ENCODE assay signal across 25 cellular contexts in the genomic region with DNA sequence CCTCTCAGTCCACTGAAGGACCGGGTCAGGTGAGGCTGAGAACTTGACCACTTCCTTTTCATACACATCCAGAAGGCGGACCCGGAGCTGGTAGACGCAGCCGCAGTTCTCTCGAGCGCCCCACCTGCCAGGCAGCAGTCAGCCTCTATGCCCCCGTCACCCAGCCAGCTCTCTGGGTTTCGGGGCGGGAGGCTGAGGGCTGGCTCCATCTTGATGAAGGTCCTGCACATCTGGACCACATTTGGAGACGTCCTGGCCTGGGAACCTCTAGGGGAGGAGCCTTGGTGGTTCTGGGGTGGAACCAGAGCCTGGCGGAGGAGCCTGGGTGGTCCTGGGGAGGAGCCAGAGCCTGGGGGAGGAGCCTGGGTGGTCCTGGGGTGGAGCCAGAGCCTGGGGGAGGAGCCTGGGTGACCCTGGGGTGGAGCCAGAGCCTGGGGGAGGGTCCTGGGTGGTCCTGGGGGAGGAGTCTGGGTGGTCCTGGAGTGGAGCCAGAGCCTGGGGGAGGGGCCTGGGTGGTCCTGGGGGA. TPM values are rescaled to one million over a fixed set of nuclear protein-coding genes. Genes with fewer than 3 reads are reported as not detected.
A peak's percentile ranks its signal among the peaks of the same experiment; 100 is the strongest.
DNase-seq lines count a peak whose midpoint lies in the region; ATAC-seq and TF ChIP-seq lines count a peak whose summit lies in the region.
"Had no signal": no experiment of that assay in that cellular context is flagged by ENCODE, and none has a peak within 500 bp of the region (broad histone marks: within the 10 kb centered on the region; RNA-seq: fewer than 3 reads in every experiment).

No MANE protein-coding gene starts in this region.

- H3K4me2 ChIP-seq in osteoblast (ENCODE audit: insufficient read depth, low read length) = no peak overlapping the region

- no peaks in the 10 kb centered on the region for H3K36me3 Mint-ChIP-seq in activated T-helper 17 cell treated with anti-CD3 and anti-CD28 coated beads, Interleukin-2, amount 50 U/mL, for 72 hours (ENCODE audit: low read depth)
- H3K36me3 Mint-ChIP-seq: activated naive CD4-positive, alpha-beta T cell treated with anti-CD3 and anti-CD28 coated beads, Interleukin-2, amount 10 ng/mL, durations not matched to agents 7 days and 5 days had no signal

- peaks cover 10% of the 10 kb centered on the region for H3K36me3 ChIP-seq in osteoblast (ENCODE audit: insufficient read depth, low read length)
- H3K36me3 ChIP-seq: transverse colon had no signal

- H3K79me2 ChIP-seq in osteoblast (ENCODE audit: insufficient read depth, low read length) = no peaks in the 10 kb centered on the region

- no peaks in the 10 kb centered on the region for H3K27me3 Mint-ChIP-seq in activated T-helper 17 cell treated with anti-CD3 and anti-CD28 coated beads, Interleukin-2, amount 50 U/mL, for 72 hours
- H3K27me3 Mint-ChIP-seq: central memory CD8-positive, alpha-beta T cell had no signal

- no peaks in the 10 kb centered on the region for H3K4me1 ChIP-seq in osteoblast (ENCODE audit: insufficient read depth, low read length)

- H3K27ac Mint-ChIP-seq in activated T-helper 17 cell treated with anti-CD3 and anti-CD28 coated beads, Interleukin-2, amount 50 U/mL, for 72 hours = no peak overlapping the region
- H3K27ac Mint-ChIP-seq: activated CD8-positive, alpha-beta T cell treated with anti-CD3 and anti-CD28 coated beads, Interleukin-2, amount 10 ng/mL, durations not matched to agents 7 days and 5 days; activated naive CD4-positive, alpha-beta T cell treated with anti-CD3 and anti-CD28 coated beads, Interleukin-2, amount 10 ng/mL, durations not matched to agents 7 days and 5 days; HFFc6; progenitor cell of endocrine pancreas; stimulated activated naive CD8-positive, alpha-beta T cell treated with anti-CD3 and anti-CD28 coated beads, Interleukin-15, Interleukin-2, amounts not matched to agents 100 ng/mL and 50 ng/mL, for 24 hours had no signal

- no peak overlapping the region for H3K27ac ChIP-seq in osteoblast (ENCODE audit: low read depth, low read length)
- H3K27ac ChIP-seq: ascending aorta, esophagus muscularis mucosa, transverse colon, VCaP had no signal

- H3K27me3 ChIP-seq in osteoblast (ENCODE audit: insufficient read depth, low read length) = no peaks in the 10 kb centered on the region
- H3K27me3 ChIP-seq: ascending aorta, esophagus muscularis mucosa had no signal

- H3K4me3 Mint-ChIP-seq in activated T-helper 17 cell treated with anti-CD3 and anti-CD28 coated beads, Interleukin-2, amount 50 U/mL, for 72 hours = no peak overlapping the region
- H3K4me3 Mint-ChIP-seq: activated CD8-positive, alpha-beta T cell treated with anti-CD3 and anti-CD28 coated beads, Interleukin-2, amount 10 ng/mL, durations not matched to agents 7 days and 5 days; activated naive CD4-positive, alpha-beta T cell treated with anti-CD3 and anti-CD28 coated beads, Interleukin-2, amount 10 ng/mL, durations not matched to agents 7 days and 5 days; activated T-cell treated with anti-CD3 and anti-CD28 coated beads, Interleukin-2, amount 50 U/mL, for 4 hours; central memory CD8-positive, alpha-beta T cell; HFFc6; naive thymus-derived CD8-positive, alpha-beta T cell; stimulated activated naive CD8-positive, alpha-beta T cell treated with anti-CD3 and anti-CD28 coated beads, Interleukin-15, Interleukin-2, amounts not matched to agents 100 ng/mL and 50 ng/mL, for 24 hours had no signal

- no peak for TF ChIP-seq CTCF in osteoblast (IDR thresholded peaks at IDR 0.05; ENCODE audit: extremely low read depth, low read depth, low read length)

- H3K9me3 ChIP-seq in osteoblast (ENCODE audit: low read depth, low read length) = no peaks in the 10 kb centered on the region
- H3K9me3 ChIP-seq: ascending aorta, esophagus muscularis mucosa, transverse colon had no signal

- H3K4me3 ChIP-seq in osteoblast (ENCODE audit: insufficient read depth, low read length) = no peak overlapping the region
- H3K4me3 ChIP-seq: ascending aorta, esophagus muscularis mucosa, transverse colon had no signal

- no peaks in the 10 kb centered on the region for H3K9me3 Mint-ChIP-seq in activated T-helper 17 cell treated with anti-CD3 and anti-CD28 coated beads, Interleukin-2, amount 50 U/mL, for 72 hours
- H3K9me3 Mint-ChIP-seq: activated naive CD4-positive, alpha-beta T cell treated with anti-CD3 and anti-CD28 coated beads, Interleukin-2, amount 10 ng/mL, durations not matched to agents 7 days and 5 days; activated T-cell treated with anti-CD3 and anti-CD28 coated beads, Interleukin-2, amount 50 U/mL, for 4 hours; central memory CD8-positive, alpha-beta T cell; HFFc6; stimulated activated naive CD8-positive, alpha-beta T cell treated with anti-CD3 and anti-CD28 coated beads, Interleukin-15, Interleukin-2, amounts not matched to agents 100 ng/mL and 50 ng/mL, for 24 hours had no signal

- no peak overlapping the region for H2AFZ ChIP-seq in osteoblast (ENCODE audit: low read length)

- H4K20me1 ChIP-seq in osteoblast (ENCODE audit: insufficient read depth, low read length) = no peaks in the 10 kb centered on the region

- peak; percentile 72 for DNase-seq in NCI-H2227 (lab: John Stamatoyannopoulos, UW; ENCODE audit: unreplicated experiment)
- DNase-seq in NCI-H2227 treated with DMSO at 0.1 percent for 48 hours (lab: John Stamatoyannopoulos, UW) = no peak
- DNase-seq in LHCN-M2 (ENCODE audit: low read depth) = peak; percentile 7
- DNase-seq in SK-MEL-5 (ENCODE audit: low read depth, low spot score) = peak; percentile 28
- peak; percentile 38 for DNase-seq in osteoblast (ENCODE audit: insufficient read length, low spot score, missing footprints)
- DNase-seq in SW 1271 (lab: John Stamatoyannopoulos, UW) = no peak
- DNase-seq: activated CD8-positive, alpha-beta T cell treated with anti-CD3 and anti-CD28 coated beads, Interleukin-2, amount 10 ng/mL, durations not matched to agents 7 days and 5 days; activated naive CD4-positive, alpha-beta T cell treated with anti-CD3 and anti-CD28 coated beads, Interleukin-2, amount 10 ng/mL, durations not matched to agents 7 days and 5 days; activated T-cell treated with anti-CD3 and anti-CD28 coated beads, Interleukin-2, amount 50 U/mL, for 4 hours; C1 segment of cervical spinal cord; HFFc6; KG1; naive thymus-derived CD8-positive, alpha-beta T cell; transverse colon had no signal

- in situ Hi-C loops in SK-MEL-5 (cut with HindIII; ENCODE audit: low pct_unique_long_range_greater_than_20kb, low sequenced_read_pairs) = no loop called here

- H3K4me1 Mint-ChIP-seq in activated T-helper 17 cell treated with anti-CD3 and anti-CD28 coated beads, Interleukin-2, amount 50 U/mL, for 72 hours = peaks cover 8% of the 10 kb centered on the region

- ATAC-seq in activated T-helper 17 cell treated with anti-CD3 and anti-CD28 coated beads, Interleukin-2, amount 50 U/mL, for 72 hours (replicated peaks) = no peak
- ATAC-seq in HG03139 (IDR thresholded peaks at IDR 0.05; ENCODE audit: unreplicated experiment) = no peak
- ATAC-seq: activated CD8-positive, alpha-beta T cell treated with anti-CD3 and anti-CD28 coated beads, Interleukin-2, amount 10 ng/mL, durations not matched to agents 7 days and 5 days; activated T-cell treated with anti-CD3 and anti-CD28 coated beads, Interleukin-2, amount 50 U/mL, for 4 hours; naive thymus-derived CD8-positive, alpha-beta T cell had no signal

RNA-seq across cellular contexts. Expression of a gene that starts 14.3 kb away (rescaled TPM):
- total RNA-seq in LHCN-M2 (2014; rRNA removed) (67.2 and 80.3 TPM in 2 replicates), osteoblast (21.5 and 25.7 TPM in 2 replicates)
- 58.0 TPM for polyA plus RNA-seq in LHCN-M2 (2012)
- 73.1 and 83.7 TPM in 2 replicates for total RNA-seq in SK-MEL-5 (2014; rRNA removed; shearing (Covaris generic))
- 91.0 and 121 TPM in 2 replicates for polyA plus RNA-seq in SK-MEL-5 (2015; cell fraction: cytosol; rRNA removed)
- 24.3 and 43.2 TPM in 2 replicates for polyA plus RNA-seq in SK-MEL-5 (2015; cell fraction: nucleus; rRNA removed)
- total RNA-seq in activated T-helper 17 cell treated with anti-CD3 and anti-CD28 coated beads, Interleukin-2, amount 50 U/mL, for 72 hours = 100 to 1,000 TPM in 1 of 2 donors, 10 to 100 TPM in 1; 52.7 to 106 TPM

RNA-seq across cellular contexts. Expression of a gene that starts 14.5 kb away (rescaled TPM):
- total RNA-seq in LHCN-M2 (2014; rRNA removed) (29.9 and 35.9 TPM in 2 replicates), osteoblast (20.3 and 21.7 TPM in 2 replicates)
- 20.1 TPM for polyA plus RNA-seq in LHCN-M2 (2012)
- total RNA-seq in SK-MEL-5 (2014; rRNA removed; shearing (Covaris generic)) = 19.0 and 22.7 TPM in 2 replicates
- 30.7 and 42.5 TPM in 2 replicates for polyA plus RNA-seq in SK-MEL-5 (2015; cell fraction: cytosol; rRNA removed)
- 192 and 264 TPM in 2 replicates for polyA plus RNA-seq in SK-MEL-5 (2015; cell fraction: nucleus; rRNA removed)
- 10 to 100 TPM; 27.5 to 49.3 TPM for total RNA-seq in activated T-helper 17 cell treated with anti-CD3 and anti-CD28 coated beads, Interleukin-2, amount 50 U/mL, for 72 hours

RNA-seq across cellular contexts. Expression of a gene that starts 30.5 kb away (rescaled TPM):
- total RNA-seq in LHCN-M2 (2014; rRNA removed) = 26.3 and 31.2 TPM in 2 replicates
- 26.8 TPM for polyA plus RNA-seq in LHCN-M2 (2012)
- 29.0 and 30.3 TPM in 2 replicates for total RNA-seq in SK-MEL-5 (2014; rRNA removed; shearing (Covaris generic))
- polyA plus RNA-seq in SK-MEL-5 (2015; cell fraction: cytosol; rRNA removed) = 34.9 and 50.1 TPM in 2 replicates
- 66.6 and 96.0 TPM in 2 replicates for polyA plus RNA-seq in SK-MEL-5 (2015; cell fraction: nucleus; rRNA removed)
- total RNA-seq in osteoblast = 40.9 and 42.7 TPM in 2 replicates
- under 1 TPM; 0.21 to 0.43 TPM for total RNA-seq in activated T-helper 17 cell treated with anti-CD3 and anti-CD28 coated beads, Interleukin-2, amount 50 U/mL, for 72 hours
- total RNA-seq: activated CD8-positive, alpha-beta T cell treated with anti-CD3 and anti-CD28 coated beads, Interleukin-2, amount 10 ng/mL, durations not matched to agents 7 days and 5 days; naive thymus-derived CD8-positive, alpha-beta T cell; T-helper 1 cell treated with Interleukin-12 subunit alpha and Interleukin-12 subunit beta and Interleukin-4 antibody, amounts not matched to agents 30 ng/mL and 1 ng/mL, for 36 hours had no signal
- polyA plus RNA-seq: naive thymus-derived CD8-positive, alpha-beta T cell had no signal

RNA-seq across cellular contexts. Expression of a gene that starts 33.1 kb away (rescaled TPM):
- not detected in 2 replicates for total RNA-seq in LHCN-M2 (2014; rRNA removed)
- not detected for polyA plus RNA-seq in LHCN-M2 (2012)
- total RNA-seq in SK-MEL-5 (2014; rRNA removed; shearing (Covaris generic)) = not detected in 2 replicates
- 0.37 TPM in 1 of 2 replicates, not detected in the other for polyA plus RNA-seq in SK-MEL-5 (2015; cell fraction: cytosol; rRNA removed)
- 3.8 TPM in 2 replicates for polyA plus RNA-seq in SK-MEL-5 (2015; cell fraction: nucleus; rRNA removed)
- total RNA-seq in osteoblast = not detected in 2 replicates
- total RNA-seq in activated T-helper 17 cell treated with anti-CD3 and anti-CD28 coated beads, Interleukin-2, amount 50 U/mL, for 72 hours = under 1 TPM; 0.24 to 0.86 TPM
- total RNA-seq: ascending aorta, glomerular endothelial cell, mesenteric fat pad, transverse colon had no signal
- polyA plus RNA-seq: naive thymus-derived CD8-positive, alpha-beta T cell had no signal

RNA-seq across cellular contexts. Expression of a gene that starts 45.3 kb away (rescaled TPM):
- total RNA-seq in LHCN-M2 (2014; rRNA removed) (20.3 and 21.8 TPM in 2 replicates), osteoblast (9.1 and 12.7 TPM in 2 replicates)
- polyA plus RNA-seq in LHCN-M2 (2012) = 18.6 TPM
- total RNA-seq in SK-MEL-5 (2014; rRNA removed; shearing (Covaris generic)) = 16.8 and 17.9 TPM in 2 replicates
- polyA plus RNA-seq in SK-MEL-5 (2015; cell fraction: cytosol; rRNA removed) = 34.0 and 44.5 TPM in 2 replicates
- 10.5 and 15.3 TPM in 2 replicates for polyA plus RNA-seq in SK-MEL-5 (2015; cell fraction: nucleus; rRNA removed)
- total RNA-seq in activated T-helper 17 cell treated with anti-CD3 and anti-CD28 coated beads, Interleukin-2, amount 50 U/mL, for 72 hours = 10 to 100 TPM; 41.2 to 68.7 TPM

Comparison
In these comparisons a context has a peak if more than half of its experiments do, and no peak if none do; other contexts are left out.
1. DNase-seq: peak in NCI-H2227 (single experiment), LHCN-M2 (single experiment), SK-MEL-5 (single experiment) and osteoblast (single experiment); none in NCI-H2227 treated with DMSO at 0.1 percent for 48 hours (single experiment) and SW 1271 (0 of 2).
2. RNA of a gene that starts 30.5 kb away (total RNA-seq): 40.9 to 42.7 TPM in osteoblast, 29.0 to 30.3 TPM in SK-MEL-5 and 26.3 to 31.2 TPM in LHCN-M2; 0.21 to 0.43 TPM in activated T-helper 17 cell treated with anti-CD3 and anti-CD28 coated beads, Interleukin-2, amount 50 U/mL, for 72 hours; every median in the first group is over 10 times any median in the second.